Comparison of ENCODE assay signal across 1 cellular context in genomic region chrX:108122748-108123147, GRCh38.
TF ChIP-seq lines count a peak whose summit lies in the region.

No MANE protein-coding gene starts in this region.

TF ChIP-seq in IMR-90, 13 proteins besides CTCF, POLR2A, EP300 and RAD21:
- no peak for TF ChIP-seq BHLHE40 (IDR thresholded peaks at IDR 0.05; ENCODE audit: low read depth, low read length)
- no peak for TF ChIP-seq NFE2L2 (IDR thresholded peaks at IDR 0.05; ENCODE audit: low read depth, low read length)
- no peak for TF ChIP-seq RFX5 (IDR thresholded peaks at IDR 0.05; ENCODE audit: low read depth, low read length)
- TF ChIP-seq FOS (IDR thresholded peaks at IDR 0.05; ENCODE audit: low read depth, low read length), result no peak
- TF ChIP-seq RCOR1 (IDR thresholded peaks at IDR 0.05; ENCODE audit: insufficient replicate concordance, low read length), result no peak
- TF ChIP-seq SMC3 (IDR thresholded peaks at IDR 0.05; ENCODE audit: low read depth, low read length), result no peak
- no peak for TF ChIP-seq USF2 (IDR thresholded peaks at IDR 0.05; ENCODE audit: low read depth, low read length)
- no peak for TF ChIP-seq CHD1 (IDR thresholded peaks at IDR 0.05; ENCODE audit: low read depth, low read length)
- TF ChIP-seq CEBPB (IDR thresholded peaks at IDR 0.05; ENCODE audit: low read depth, low read length), result no peak
- no peak for TF ChIP-seq ELK1 (IDR thresholded peaks at IDR 0.05; ENCODE audit: borderline replicate concordance, low read depth, low read length)
- TF ChIP-seq MAFK (IDR thresholded peaks at IDR 0.05; ENCODE audit: low read depth, low read length), result no peak
- TF ChIP-seq MAZ (IDR thresholded peaks at IDR 0.05; ENCODE audit: borderline replicate concordance, low read depth, low read length), result no peak
- no peak for TF ChIP-seq MXI1 (IDR thresholded peaks at IDR 0.05; ENCODE audit: borderline replicate concordance, low read depth, low read length)
TF ChIP-seq in IMR-90: peak in this region for 0.
